In genomic region chr10:21944727-21945386, GRCh38 we compare ENCODE assay signal across 18 cellular contexts.
"Had no signal": no experiment of that assay in that cellular context is flagged by ENCODE, and none has a peak within 500 bp of the region (broad histone marks: within the 10 kb centered on the region; RNA-seq: fewer than 3 reads in every experiment).

No MANE protein-coding gene starts in this region.

- H3K36me3 ChIP-seq: esophagus muscularis mucosa, suprapubic skin, transverse colon, uterus had no signal

- ATAC-seq: activated CD8-positive, alpha-beta memory T cell treated with anti-CD3 and anti-CD28 coated beads, Interleukin-2, amount 10 ng/mL, durations not matched to agents 7 days and 5 days; left colon; stimulated activated naive CD8-positive, alpha-beta T cell treated with anti-CD3 and anti-CD28 coated beads, Interleukin-15, amount 100 ng/mL, for 72 hours had no signal

- H3K4me1 ChIP-seq: uterus had no signal

- H3K9me3 ChIP-seq: esophagus muscularis mucosa, suprapubic skin, transverse colon, uterus had no signal

- H3K27ac ChIP-seq: esophagus muscularis mucosa, suprapubic skin, transverse colon, uterus had no signal

- H3K27me3 ChIP-seq: esophagus muscularis mucosa, suprapubic skin, transverse colon, uterus had no signal

- DNase-seq: activated B cell treated with CpG ODN at 0.5 μM for 24 hours; activated CD4-positive, alpha-beta memory T cell treated with anti-CD3 and anti-CD28 coated beads for 36 hours; activated CD4-positive, alpha-beta T cell treated with anti-CD3 and anti-CD28 coated beads for 4 hours; activated CD8-positive, alpha-beta memory T cell treated with anti-CD3 and anti-CD28 coated beads, Interleukin-2, amount 10 ng/mL, durations not matched to agents 7 days and 5 days; activated naive CD8-positive, alpha-beta T cell treated with anti-CD3 and anti-CD28 coated beads, Interleukin-2, amount 10 ng/mL, durations not matched to agents 7 days and 5 days; cerebellar nuclear complex; cortex of kidney; effector CD4-positive, alpha-beta T cell; foreskin fibroblast; left colon; retina; stimulated activated CD4-positive, alpha-beta T cell treated with anti-CD3 and anti-CD28 coated beads, Interleukin-2, amount 100 ng/mL, for 24 hours; stimulated activated naive CD8-positive, alpha-beta T cell treated with anti-CD3 and anti-CD28 coated beads, Interleukin-15, amount 100 ng/mL, for 72 hours; transverse colon; uterus had no signal

- H3K4me3 ChIP-seq: esophagus muscularis mucosa, lung, suprapubic skin, transverse colon, uterus had no signal
